Comparison of ENCODE assay signal across 8 cellular contexts in the genomic region with DNA sequence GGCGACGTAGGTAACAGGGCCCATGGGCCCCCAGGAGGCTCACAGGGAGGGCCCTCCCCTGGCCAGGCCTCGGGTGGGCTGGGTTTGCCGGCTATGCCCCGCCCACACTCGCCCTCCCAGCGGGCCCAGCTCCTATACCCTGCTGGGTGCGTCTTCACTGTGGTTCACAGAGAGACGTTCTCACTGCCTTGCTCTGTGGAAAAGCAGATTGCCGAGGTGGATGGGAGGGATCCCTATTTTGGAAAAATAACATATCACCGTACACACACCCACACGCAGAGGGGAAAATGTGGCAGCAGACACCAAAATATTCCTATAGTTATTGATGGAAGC. TPM values are rescaled to one million over a fixed set of nuclear protein-coding genes. Genes with fewer than 3 reads are reported as not detected.
DNase-seq lines count a peak whose midpoint lies in the region; ATAC-seq and TF ChIP-seq lines count a peak whose summit lies in the region.

No MANE protein-coding gene starts in this region.

- no peaks in the 10 kb centered on the region for H3K36me3 ChIP-seq in cardiac muscle cell

- H3K27ac ChIP-seq in cardiac muscle cell: no peak overlapping the region

- TF ChIP-seq CTCF in cardiac muscle cell (IDR thresholded peaks at IDR 0.05; ENCODE audit: low read depth, low read length): no peak

- H3K4me3 ChIP-seq in cardiac muscle cell: peak overlapping the region; percentile 57

- ATAC-seq in GM19043 (IDR thresholded peaks at IDR 0.05; ENCODE audit: low read depth, unreplicated experiment): peak; percentile 54
- peak; percentile 47 for ATAC-seq in HG03432 (IDR thresholded peaks at IDR 0.05; ENCODE audit: unreplicated experiment)

- DNase-seq in SHP77 (lab: John Stamatoyannopoulos, UW): peak; percentile 88 to 92
- DNase-seq in activated naive CD4-positive, alpha-beta T cell (lab: John Stamatoyannopoulos, UW): peak in 3 of 4 experiments; percentile 21 to 63 (median 33)
- DNase-seq in cardiac muscle cell (ENCODE audit: low read depth in 1 of 2, low spot score in 1 of 2): peak; percentile 39 to 43
- DNase-seq in stimulated activated CD4-positive, alpha-beta T cell treated with anti-CD3 and anti-CD28 coated beads, Interleukin-12 subunit alpha, Interleukin-12 subunit beta, amount 100 ng/mL, for 48 hours (ENCODE audit: low read depth in 2 of 3, low spot score in 1 of 3): peak; percentile 31 to 55 (median 53)
- DNase-seq in HPDE6-E6E7 (ENCODE audit: extremely low spot score): no peak
- no peak for DNase-seq in AG08396 (ENCODE audit: low spot score)

- peaks cover 15% of the 10 kb centered on the region for H3K27me3 ChIP-seq in cardiac muscle cell

- no peaks in the 10 kb centered on the region for H3K9me3 ChIP-seq in cardiac muscle cell (ENCODE audit: low read depth)

- no peaks in the 10 kb centered on the region for H3K4me1 ChIP-seq in cardiac muscle cell (ENCODE audit: low read depth)

RNA-seq across cellular contexts. Expression of gene TMEM242, which starts 49.6 kb away (rescaled TPM):
- total RNA-seq in cardiac muscle cell: 6.3 and 8.7 TPM in 2 replicates
- polyA plus RNA-seq in cardiac muscle cell: 19.0 and 20.2 TPM in 2 replicates

Comparison
In these comparisons a context has a peak if more than half of its experiments do, and no peak if none do; other contexts are left out.
1. DNase-seq: peak in SHP77 (2 of 2), activated naive CD4-positive, alpha-beta T cell (3 of 4), cardiac muscle cell (2 of 2) and stimulated activated CD4-positive, alpha-beta T cell treated with anti-CD3 and anti-CD28 coated beads, Interleukin-12 subunit alpha, Interleukin-12 subunit beta, amount 100 ng/mL, for 48 hours (3 of 3); none in HPDE6-E6E7 (single experiment) and AG08396 (single experiment).